In genomic region chr2:124049136-124049535, GRCh38 we compare ENCODE assay signal across 38 cellular contexts. TPM values are rescaled to one million over a fixed set of nuclear protein-coding genes. Genes with fewer than 3 reads are reported as not detected.
"Had no signal": no experiment of that assay in that cellular context is flagged by ENCODE, and none has a peak within 500 bp of the region (broad histone marks: within the 10 kb centered on the region; RNA-seq: fewer than 3 reads in every experiment).

No MANE protein-coding gene starts in this region.

- H3K4me3 ChIP-seq: adrenal gland, body of pancreas, cardiac muscle cell, colonic mucosa, esophagus squamous epithelium, gastroesophageal sphincter, heart right ventricle, hepatocyte had no signal

- H3K9me3 Mint-ChIP-seq: activated CD8-positive, alpha-beta T cell treated with anti-CD3 and anti-CD28 coated beads for 36 hours; activated naive CD8-positive, alpha-beta T cell treated with anti-CD3 and anti-CD28 coated beads for 36 hours; activated naive CD8-positive, alpha-beta T cell treated with anti-CD3 and anti-CD28 coated beads, Interleukin-2, amount 50 U/mL, for 24 hours; activated T-cell treated with anti-CD3 and anti-CD28 coated beads, Interleukin-2, amount 50 U/mL, for 4 hours had no signal

- H3K4me3 Mint-ChIP-seq: activated B cell treated with CpG ODN at 0.5 μM for 24 hours; activated CD8-positive, alpha-beta T cell treated with anti-CD3 and anti-CD28 coated beads for 36 hours; activated naive CD4-positive, alpha-beta T cell treated with anti-CD3 and anti-CD28 coated beads for 36 hours; activated naive CD4-positive, alpha-beta T cell treated with anti-CD3 and anti-CD28 coated beads, Interleukin-2, amount 50 U/mL, for 24 hours; activated naive CD8-positive, alpha-beta T cell treated with anti-CD3 and anti-CD28 coated beads for 36 hours; activated naive CD8-positive, alpha-beta T cell treated with anti-CD3 and anti-CD28 coated beads, Interleukin-2, amount 50 U/mL, for 24 hours; activated T-cell treated with anti-CD3 and anti-CD28 coated beads, Interleukin-2, amount 50 U/mL, for 4 hours; activated T-helper 17 cell treated with anti-CD3 and anti-CD28 coated beads, Interleukin-2, amount 50 U/mL, for 72 hours had no signal

- H3K4me1 Mint-ChIP-seq: activated B cell treated with CpG ODN at 0.5 μM for 24 hours; activated naive CD4-positive, alpha-beta T cell treated with anti-CD3 and anti-CD28 coated beads, Interleukin-2, amount 50 U/mL, for 24 hours; activated naive CD8-positive, alpha-beta T cell treated with anti-CD3 and anti-CD28 coated beads for 36 hours; activated naive CD8-positive, alpha-beta T cell treated with anti-CD3 and anti-CD28 coated beads, Interleukin-2, amount 50 U/mL, for 24 hours; activated T-helper 17 cell treated with anti-CD3 and anti-CD28 coated beads, Interleukin-2, amount 50 U/mL, for 72 hours had no signal

- H3K27me3 ChIP-seq: adrenal gland, body of pancreas, cardiac muscle cell, colonic mucosa, esophagus squamous epithelium, gastroesophageal sphincter, heart right ventricle, hepatocyte had no signal

- H3K4me2 ChIP-seq: hepatocyte had no signal

- H3K79me2 ChIP-seq: hepatocyte had no signal

- DNase-seq: activated B cell treated with CpG ODN at 0.5 μM for 24 hours; activated CD4-positive, alpha-beta T cell treated with anti-CD3 and anti-CD28 coated beads for 48 hours; activated CD4-positive, alpha-beta T cell treated with anti-CD3 and anti-CD28 coated beads, Interleukin-2, amount 50 U/mL, for 1 hour; activated CD4-positive, alpha-beta T cell treated with anti-CD3 and anti-CD28 coated beads, Interleukin-2, amount 50 U/mL, for 48 hours; activated CD8-positive, alpha-beta memory T cell treated with anti-CD3 and anti-CD28 coated beads for 24 hours; activated CD8-positive, alpha-beta T cell treated with anti-CD3 and anti-CD28 coated beads for 36 hours; activated effector memory CD4-positive, alpha-beta T cell treated with anti-CD3 and anti-CD28 coated beads, Interleukin-2, amount 50 U/mL, for 16 hours; activated naive CD4-positive, alpha-beta T cell treated with anti-CD3 and anti-CD28 coated beads for 36 hours; activated naive CD8-positive, alpha-beta T cell treated with anti-CD3 and anti-CD28 coated beads for 36 hours; activated naive CD8-positive, alpha-beta T cell treated with anti-CD3 and anti-CD28 coated beads, Interleukin-2, amount 50 U/mL, for 24 hours; activated T-cell treated with anti-CD3 and anti-CD28 coated beads, Interleukin-2, amount 50 U/mL, for 4 hours; adrenal gland; amygdala; aorta; body of pancreas; central memory CD4-positive, alpha-beta T cell; cerebellar nuclear complex; colonic mucosa; effector CD8-positive, alpha-beta T cell; esophagus squamous epithelium; foreskin melanocyte; heart right ventricle; T-helper 2 cell had no signal

- H3K4me1 ChIP-seq: adrenal gland, body of pancreas, colonic mucosa, esophagus squamous epithelium, gastroesophageal sphincter had no signal

- H3K36me3 Mint-ChIP-seq: activated naive CD4-positive, alpha-beta T cell treated with anti-CD3 and anti-CD28 coated beads, Interleukin-2, amount 50 U/mL, for 24 hours; activated naive CD8-positive, alpha-beta T cell treated with anti-CD3 and anti-CD28 coated beads for 36 hours had no signal

- FAIRE-seq: endometrium, endothelial cell of umbilical vein had no signal

- H3K27me3 Mint-ChIP-seq: activated B cell treated with CpG ODN at 0.5 μM for 24 hours; activated CD8-positive, alpha-beta T cell treated with anti-CD3 and anti-CD28 coated beads for 36 hours; activated naive CD4-positive, alpha-beta T cell treated with anti-CD3 and anti-CD28 coated beads, Interleukin-2, amount 50 U/mL, for 24 hours; activated naive CD8-positive, alpha-beta T cell treated with anti-CD3 and anti-CD28 coated beads for 36 hours; activated naive CD8-positive, alpha-beta T cell treated with anti-CD3 and anti-CD28 coated beads, Interleukin-2, amount 50 U/mL, for 24 hours; activated T-helper 17 cell treated with anti-CD3 and anti-CD28 coated beads, Interleukin-2, amount 50 U/mL, for 72 hours had no signal

- H3K9me3 ChIP-seq: adrenal gland, body of pancreas, colonic mucosa, esophagus squamous epithelium, gastroesophageal sphincter, heart right ventricle had no signal

- H3K27ac Mint-ChIP-seq: activated B cell treated with CpG ODN at 0.5 μM for 24 hours; activated CD8-positive, alpha-beta T cell treated with anti-CD3 and anti-CD28 coated beads for 36 hours; activated naive CD4-positive, alpha-beta T cell treated with anti-CD3 and anti-CD28 coated beads for 36 hours; activated naive CD4-positive, alpha-beta T cell treated with anti-CD3 and anti-CD28 coated beads, Interleukin-2, amount 50 U/mL, for 24 hours; activated naive CD8-positive, alpha-beta T cell treated with anti-CD3 and anti-CD28 coated beads for 36 hours; activated naive CD8-positive, alpha-beta T cell treated with anti-CD3 and anti-CD28 coated beads, Interleukin-2, amount 50 U/mL, for 24 hours; activated T-helper 17 cell treated with anti-CD3 and anti-CD28 coated beads, Interleukin-2, amount 50 U/mL, for 72 hours had no signal

- ATAC-seq: activated CD4-positive, CD25-positive, alpha-beta regulatory T cell treated with anti-CD3 and anti-CD28 coated beads, Interleukin-2, amount 50 U/mL, for 24 hours; activated CD8-positive, alpha-beta T cell treated with anti-CD3 and anti-CD28 coated beads for 36 hours; activated naive CD8-positive, alpha-beta T cell treated with anti-CD3 and anti-CD28 coated beads, Interleukin-2, amount 50 U/mL, for 24 hours; activated T-cell treated with anti-CD3 and anti-CD28 coated beads, Interleukin-2, amount 50 U/mL, for 4 hours; activated T-helper 17 cell treated with anti-CD3 and anti-CD28 coated beads, Interleukin-2, amount 50 U/mL, for 72 hours; body of pancreas; gastroesophageal sphincter; heart right ventricle had no signal

- H3K36me3 ChIP-seq: adrenal gland, cardiac muscle cell, colonic mucosa, esophagus squamous epithelium, gastroesophageal sphincter, heart right ventricle, WERI-Rb-1 had no signal

- H3K27ac ChIP-seq: adrenal gland, body of pancreas, cardiac muscle cell, colonic mucosa, epithelial cell of prostate, esophagus squamous epithelium, gastroesophageal sphincter, heart right ventricle, hepatocyte, WERI-Rb-1 had no signal

- H2AFZ ChIP-seq: hepatocyte had no signal

RNA-seq across cellular contexts. Expression of gene CNTNAP5, which starts 24.0 kb away (rescaled TPM):
- total RNA-seq: activated B cell treated with CpG ODN at 0.5 μM for 24 hours; activated CD8-positive, alpha-beta T cell treated with anti-CD3 and anti-CD28 coated beads for 36 hours; activated naive CD4-positive, alpha-beta T cell treated with anti-CD3 and anti-CD28 coated beads for 36 hours; activated naive CD8-positive, alpha-beta T cell treated with anti-CD3 and anti-CD28 coated beads for 36 hours; activated T-cell treated with anti-CD3 and anti-CD28 coated beads, Interleukin-2, amount 50 U/mL, for 4 hours; activated T-helper 17 cell treated with anti-CD3 and anti-CD28 coated beads, Interleukin-2, amount 50 U/mL, for 72 hours; aorta; dermis microvascular lymphatic vessel endothelial cell; endothelial cell of umbilical vein; esophagus squamous epithelium; fibroblast of lung; fibroblast of villous mesenchyme; glomerular endothelial cell; hepatocyte had no signal
- polyA plus RNA-seq: aorta, cardiac muscle cell, endothelial cell of umbilical vein, esophagus, fibroblast of lung, heart right ventricle had no signal
